Comparison of ENCODE assay signal across 34 cellular contexts in genomic region chr15:79113831-79114230, GRCh38. TPM values are rescaled to one million over a fixed set of nuclear protein-coding genes. Genes with fewer than 3 reads are reported as not detected.
DNase-seq lines count a peak whose midpoint lies in the region; ATAC-seq and TF ChIP-seq lines count a peak whose summit lies in the region.
"Had no signal": no experiment of that assay in that cellular context is flagged by ENCODE, and none has a peak within 500 bp of the region (broad histone marks: within the 10 kb centered on the region; RNA-seq: fewer than 3 reads in every experiment).

No MANE protein-coding gene starts in this region.

- no peak overlapping the region for H2BK12ac ChIP-seq in mesenchymal stem cell (ENCODE audit: low read length in 2 of 2)

- H3K4me3 ChIP-seq in Karpas-422 (ENCODE audit: low read length): no peak overlapping the region
- no peak overlapping the region for H3K4me3 ChIP-seq in coronary artery
- no peak overlapping the region for H3K4me3 ChIP-seq in esophagus muscularis mucosa
- H3K4me3 ChIP-seq in vagina: no peak overlapping the region
- H3K4me3 ChIP-seq in mesenchymal stem cell (ENCODE audit: insufficient read depth in 1 of 2, low read depth in 1 of 2, low read length in 2 of 2): no peak overlapping the region
- no peak overlapping the region for H3K4me3 ChIP-seq in body of pancreas
- H3K4me3 ChIP-seq: A549; BLaER1; BLaER1 treated with 17β-estradiol and CSF1 and Interleukin-3, amounts not matched to agents 10 nM and 100 nM had no signal

- no peaks in the 10 kb centered on the region for H3K9me2 ChIP-seq in Karpas-422 (replicated peaks; ENCODE audit: insufficient read depth, low read length)

- intact Hi-C loops in esophagus muscularis mucosa (cut with DNase I): no loop called here
- intact Hi-C loops in vagina (cut with DNase I): no loop called here
- intact Hi-C loops in body of pancreas (cut with DNase I): no loop called here

- H3K18ac ChIP-seq in mesenchymal stem cell (ENCODE audit: low read depth in 1 of 2, low read length in 2 of 2): no peak overlapping the region

- no peak overlapping the region for H4K8ac ChIP-seq in mesenchymal stem cell (ENCODE audit: low read length)

- 0 out of 2 replicates have a peak, but pooled peaks cover 5% of the 10 kb centered on the region for H3K9me3 ChIP-seq in Karpas-422 (ENCODE audit: low read length)
- no peaks in the 10 kb centered on the region for H3K9me3 ChIP-seq in esophagus muscularis mucosa
- no peaks in the 10 kb centered on the region for H3K9me3 ChIP-seq in vagina
- H3K9me3 ChIP-seq in mesenchymal stem cell (ENCODE audit: control insufficient read depth, low read length): no peaks in the 10 kb centered on the region
- H3K9me3 ChIP-seq in body of pancreas: no peaks in the 10 kb centered on the region
- H3K9me3 ChIP-seq: A549, BE2C, Caco-2 had no signal

- no peak overlapping the region for H3K23ac ChIP-seq in mesenchymal stem cell (ENCODE audit: low read length in 2 of 2)

- no peak for ATAC-seq in HG03442 (IDR thresholded peaks at IDR 0.05; ENCODE audit: unreplicated experiment)
- ATAC-seq in body of pancreas: no peak
- ATAC-seq: A549; CD8-positive, alpha-beta T cell had no signal

- H3K14ac ChIP-seq in mesenchymal stem cell (ENCODE audit: low read length in 2 of 2): no peak overlapping the region

- H2AFZ ChIP-seq in Karpas-422 (ENCODE audit: low read length): no peak overlapping the region
- H2AFZ ChIP-seq in mesenchymal stem cell (ENCODE audit: low read depth, low read length): no peak overlapping the region

- H3K79me1 ChIP-seq in mesenchymal stem cell (replicated peaks; ENCODE audit: low read length, poor library complexity, severe bottlenecking): no peaks in the 10 kb centered on the region

- H4K20me1 ChIP-seq in Karpas-422 (ENCODE audit: insufficient read depth, low read depth, low read length): no peaks in the 10 kb centered on the region
- H4K20me1 ChIP-seq: BLaER1; BLaER1 treated with 17β-estradiol and CSF1 and Interleukin-3, amounts not matched to agents 10 nM and 100 nM had no signal

- H3K9ac ChIP-seq in Karpas-422 (ENCODE audit: low read length) (no peak overlapping the region), mesenchymal stem cell (ENCODE audit: low read length) (no peak overlapping the region)
- H3K9ac ChIP-seq: BLaER1; BLaER1 treated with 17β-estradiol and CSF1 and Interleukin-3, amounts not matched to agents 10 nM and 100 nM had no signal

- H4K91ac ChIP-seq in mesenchymal stem cell (ENCODE audit: low read length): no peak overlapping the region

- no peak overlapping the region for H2BK120ac ChIP-seq in mesenchymal stem cell (ENCODE audit: low read depth, low read length)

- DNase-seq in Karpas-422 (no peak), coronary artery (ENCODE audit: low spot score) (peak; percentile 1), esophagus muscularis mucosa (ENCODE audit: extremely low spot score) (peak; percentile 68), vagina (ENCODE audit: extremely low spot score in 2 of 2) (peak; percentile 52 to 54), mesenchymal stem cell (no peak), body of pancreas (no peak)
- DNase-seq in effector CD4-positive, alpha-beta T cell: no peak
- DNase-seq: 8988T; ACHN; AML-193; BE2C; Caco-2; Calu3; CD4-positive, alpha-beta memory T cell; CD4-positive, alpha-beta T cell; CD4-positive, CD25-positive, alpha-beta regulatory T cell; CD8-positive, alpha-beta memory T cell; COR-L47; DMS 273 treated with DMSO at 0.1 percent for 48 hours; DMS153; DMS53; DMS79; DMS79 treated with DMSO at 0.1 percent for 48 hours; DND-41; EL had no signal

- H3K27me3 ChIP-seq in Karpas-422 (ENCODE audit: low read length) (no peaks in the 10 kb centered on the region), esophagus muscularis mucosa (peaks cover 0 to 9% (median 0%) of the 10 kb centered on the region in 4 donors), vagina (no peaks in the 10 kb centered on the region), mesenchymal stem cell (ENCODE audit: control insufficient read depth in 1 of 2, insufficient read depth in 1 of 2, low read length in 2 of 2) (peaks cover 18 to 46% of the 10 kb centered on the region in 2 experiments), body of pancreas (no peaks in the 10 kb centered on the region)
- H3K27me3 ChIP-seq: BLaER1; BLaER1 treated with 17β-estradiol and CSF1 and Interleukin-3, amounts not matched to agents 10 nM and 100 nM had no signal

- no peak overlapping the region for H3K4ac ChIP-seq in mesenchymal stem cell (ENCODE audit: low read depth in 1 of 2, low read length in 2 of 2)

- H3K4me1 ChIP-seq in Karpas-422 (ENCODE audit: low read length): peaks cover 55% of the 10 kb centered on the region
- H3K4me1 ChIP-seq in esophagus muscularis mucosa: no peaks in the 10 kb centered on the region
- no peaks in the 10 kb centered on the region for H3K4me1 ChIP-seq in vagina
- no peaks in the 10 kb centered on the region for H3K4me1 ChIP-seq in mesenchymal stem cell (ENCODE audit: control insufficient read depth, insufficient read depth, low read depth, low read length)
- H3K4me1 ChIP-seq in body of pancreas: no peaks in the 10 kb centered on the region
- H3K4me1 ChIP-seq: A549; BE2C; BLaER1; BLaER1 treated with 17β-estradiol and CSF1 and Interleukin-3, amounts not matched to agents 10 nM and 100 nM; Caco-2 had no signal

- H3K79me2 ChIP-seq in Karpas-422 (ENCODE audit: low read length): no peaks in the 10 kb centered on the region

- H2BK5ac ChIP-seq in mesenchymal stem cell (ENCODE audit: low read depth, low read length, poor library complexity, severe bottlenecking): no peak overlapping the region

- no peak for TF ChIP-seq POLR2A in esophagus muscularis mucosa (IDR thresholded peaks at IDR 0.05; ENCODE audit: low read depth)
- TF ChIP-seq POLR2A in vagina (IDR thresholded peaks at IDR 0.05): no peak
- TF ChIP-seq POLR2A in body of pancreas (IDR thresholded peaks at IDR 0.05): no peak

- no peaks in the 10 kb centered on the region for H3K36me3 ChIP-seq in Karpas-422 (ENCODE audit: insufficient read depth, low read length)
- no peaks in the 10 kb centered on the region for H3K36me3 ChIP-seq in esophagus muscularis mucosa
- H3K36me3 ChIP-seq in vagina: no peaks in the 10 kb centered on the region
- H3K36me3 ChIP-seq in mesenchymal stem cell (ENCODE audit: control insufficient read depth in 1 of 2, insufficient read depth in 2 of 2, low read depth in 1 of 2, low read length in 2 of 2): no peaks in the 10 kb centered on the region
- no peaks in the 10 kb centered on the region for H3K36me3 ChIP-seq in body of pancreas (replicated peaks in 1 of 2; ENCODE audit: insufficient read depth in 1 of 2, low read depth in 2 of 2)
- H3K36me3 ChIP-seq: BE2C; BLaER1; BLaER1 treated with 17β-estradiol and CSF1 and Interleukin-3, amounts not matched to agents 10 nM and 100 nM had no signal

- H2AK5ac ChIP-seq in mesenchymal stem cell (ENCODE audit: low read length, severe bottlenecking): no peak overlapping the region

- H3K27ac ChIP-seq in Karpas-422 (ENCODE audit: low read length) (peak overlapping the region; percentile 91), coronary artery (no peak overlapping the region), esophagus muscularis mucosa (replicated peaks in 1 of 4) (no peak overlapping the region), vagina (no peak overlapping the region), mesenchymal stem cell (ENCODE audit: low read length, poor library complexity, severe bottlenecking) (no peak overlapping the region), body of pancreas (no peak overlapping the region)
- H3K27ac ChIP-seq: 22Rv1; A549; BLaER1; BLaER1 treated with 17β-estradiol and CSF1 and Interleukin-3, amounts not matched to agents 10 nM and 100 nM; C4-2B had no signal

- no peak for TF ChIP-seq CTCF in coronary artery (IDR thresholded peaks at IDR 0.05)
- no peak for TF ChIP-seq CTCF in esophagus muscularis mucosa (IDR thresholded peaks at IDR 0.05)
- TF ChIP-seq CTCF in vagina (IDR thresholded peaks at IDR 0.05): no peak
- no peak for TF ChIP-seq CTCF in body of pancreas (IDR thresholded peaks at IDR 0.05)

- H2BK15ac ChIP-seq in mesenchymal stem cell (ENCODE audit: low read depth, poor library complexity, severe bottlenecking): no peak overlapping the region

- TF ChIP-seq EP300 in esophagus muscularis mucosa (IDR thresholded peaks at IDR 0.05): no peak

- H3K4me2 ChIP-seq in Karpas-422 (ENCODE audit: low read depth, low read length, poor library complexity, severe bottlenecking): peak overlapping the region; percentile 15
- H3K4me2 ChIP-seq in mesenchymal stem cell (ENCODE audit: low read length, poor library complexity, severe bottlenecking): no peak overlapping the region
- H3K4me2 ChIP-seq: A549; BLaER1; BLaER1 treated with 17β-estradiol and CSF1 and Interleukin-3, amounts not matched to agents 10 nM and 100 nM had no signal

- 85% methylated on average over 2 of the region's 2 CpGs for whole genome bisulfite sequencing in esophagus muscularis mucosa
- WGBS in mesenchymal stem cell: 42% methylated on average over 2 of the region's 2 CpGs
- WGBS in body of pancreas, 2 donors: 62 to 69% methylated on average over 2 of the region's 2 CpGs

RNA-seq across cellular contexts. Expression of gene RASGRF1, which starts 23.3 kb away (rescaled TPM):
- total RNA-seq in Karpas-422 (2014; rRNA removed; shearing (Covaris generic); ENCODE audit: low replicate concordance): 3.6 and 10.5 TPM in 2 replicates
- total RNA-seq in esophagus muscularis mucosa (under 1 TPM in 2 of 4 donors, not detected in 2; 0.17 to 0.23 TPM), vagina (not detected), body of pancreas (1 to 10 TPM; 1.0 to 3.6 TPM)
- polyA plus RNA-seq in mesenchymal stem cell (2013, experiment 1 of 2): 1.9 TPM
- polyA plus RNA-seq in mesenchymal stem cell (2013, experiment 2 of 2): 1.8 TPM
- total RNA-seq: CD4-positive, alpha-beta memory T cell; CD4-positive, alpha-beta T cell; CD4-positive, CD25-positive, alpha-beta regulatory T cell; CD8-positive, alpha-beta memory T cell; CD8-positive, alpha-beta T cell; Daoy had no signal
- polyA plus RNA-seq: CD14-positive monocyte; CD4-positive, alpha-beta memory T cell; CD4-positive, CD25-positive, alpha-beta regulatory T cell; CD8-positive, alpha-beta memory T cell had no signal

Comparison
In these comparisons a context has a peak if more than half of its experiments do, and no peak if none do; other contexts are left out.
1. DNase-seq: peak in coronary artery (single experiment), esophagus muscularis mucosa (single experiment) and vagina (2 of 2); none in Karpas-422 (single experiment), effector CD4-positive, alpha-beta T cell (single experiment), mesenchymal stem cell (single experiment) and body of pancreas (0 of 4).